In genomic region chr1:63693956-63694607, GRCh38 we compare ENCODE assay signal across 11 cellular contexts.
A peak's percentile ranks its signal among the peaks of the same experiment; 100 is the strongest.
DNase-seq lines count a peak whose midpoint lies in the region; ATAC-seq and TF ChIP-seq lines count a peak whose summit lies in the region.
"Had no signal": no experiment of that assay in that cellular context is flagged by ENCODE, and none has a peak within 500 bp of the region (broad histone marks: within the 10 kb centered on the region; RNA-seq: fewer than 3 reads in every experiment).

No MANE protein-coding gene starts in this region.

- no peak overlapping the region for H3K27ac ChIP-seq in HEK293 (ENCODE audit: extremely low read depth, low read depth, low read length)
- H3K27ac ChIP-seq in esophagus muscularis mucosa (replicated peaks in 1 of 4): no peak overlapping the region
- H3K27ac ChIP-seq: suprapubic skin had no signal

- H3K9me3 ChIP-seq in HEK293 (ENCODE audit: control insufficient read depth, insufficient read depth, low read depth, low read length) (no peaks in the 10 kb centered on the region), esophagus muscularis mucosa (no peaks in the 10 kb centered on the region)
- H3K9me3 ChIP-seq: suprapubic skin had no signal

- H3K36me3 ChIP-seq in HEK293 (ENCODE audit: control insufficient read depth in 2 of 2, insufficient read depth in 1 of 2, low read length in 2 of 2) (no peaks in the 10 kb centered on the region), esophagus muscularis mucosa (no peaks in the 10 kb centered on the region)
- H3K36me3 ChIP-seq: suprapubic skin had no signal

- no peak for TF ChIP-seq EP300 in esophagus muscularis mucosa (IDR thresholded peaks at IDR 0.05)

- intact Hi-C loops in esophagus muscularis mucosa (cut with DNase I): loop anchor here (5.0 to 10.0 kb wide), 3 partner anchors 81 to 548 kb away; partner anchors contain the start of gene ROR1

- peak; percentile 52 for ATAC-seq in GM18498 (IDR thresholded peaks at IDR 0.05; ENCODE audit: unreplicated experiment)
- no peak for ATAC-seq in GM19023 (IDR thresholded peaks at IDR 0.05; ENCODE audit: unreplicated experiment)

- CTCF ChIA-PET in HEK293 (lab: Yijun Ruan, JAX): interaction anchor here (1.0 to 4.2 kb wide), 2 partner anchors 19 to 22 kb away, joined by 3 to 42 read pairs; no protein-coding TSS in a partner anchor

- POLR2A ChIA-PET in HEK293 (lab: Yijun Ruan, JAX): no interaction called here

- H3K4me3 ChIP-seq in HEK293 (ENCODE audit: low read depth, low read length): no peak overlapping the region
- H3K4me3 ChIP-seq in NB4 (ENCODE audit: low read depth, low read length): no peak overlapping the region
- no peak overlapping the region for H3K4me3 ChIP-seq in esophagus muscularis mucosa
- H3K4me3 ChIP-seq: suprapubic skin had no signal

- no peaks in the 10 kb centered on the region for H3K27me3 ChIP-seq in esophagus muscularis mucosa
- H3K27me3 ChIP-seq: suprapubic skin had no signal

- no peaks in the 10 kb centered on the region for H3K4me1 ChIP-seq in HEK293 (ENCODE audit: control insufficient read depth, insufficient read depth, low read length)
- H3K4me1 ChIP-seq in esophagus muscularis mucosa: peaks cover 13 to 34% (median 17%) of the 10 kb centered on the region in 4 donors

- no peak for TF ChIP-seq CTCF in HEK293 (tag by site-specific recombination; IDR thresholded peaks at IDR 0.05)
- TF ChIP-seq CTCF in NB4 (IDR thresholded peaks at IDR 0.05; ENCODE audit: low read depth, low read length): no peak
- no peak for TF ChIP-seq CTCF in esophagus muscularis mucosa (IDR thresholded peaks at IDR 0.05)

- peak; percentile 18 for DNase-seq in NB4 (ENCODE audit: low read depth)
- DNase-seq in hepatic stellate cell (ENCODE audit: low spot score): peak; percentile 12
- no peak for DNase-seq in esophagus muscularis mucosa (ENCODE audit: extremely low spot score)
- DNase-seq in HUDEP-2 (lab: John Stamatoyannopoulos, UW; ENCODE audit: unreplicated experiment in 76 of 76): no peak
- no peak for DNase-seq in NCI-H2227 (lab: John Stamatoyannopoulos, UW; ENCODE audit: unreplicated experiment)
- DNase-seq: activated CD4-positive, alpha-beta T cell treated with anti-CD3 and anti-CD28 coated beads, Interleukin-2, amount 10 ng/mL, durations not matched to agents 24 days and 14 days; central memory CD4-positive, alpha-beta T cell had no signal

- TF ChIP-seq POLR2A in NB4 (IDR thresholded peaks at IDR 0.05; ENCODE audit: extremely low read depth, insufficient read length) (no peak), esophagus muscularis mucosa (IDR thresholded peaks at IDR 0.05; ENCODE audit: low read depth) (no peak)

- 89% methylated on average over 2 of the region's 2 CpGs for WGBS in esophagus muscularis mucosa

TF ChIP-seq in HEK293, 187 proteins besides CTCF, POLR2A, EP300 and RAD21:
- TF ChIP-seq ZNF585B (tag by site-specific recombination; IDR thresholded peaks at IDR 0.05) (no peak), ZBTB20 (tag by site-specific recombination; IDR thresholded peaks at IDR 0.05) (peak; percentile 60; the same call in 1 of the 2 replicates), YY1 (tag by site-specific recombination; IDR thresholded peaks at IDR 0.05) (no peak), ZNF394 (tag by site-specific recombination; IDR thresholded peaks at IDR 0.05; ENCODE audit: borderline replicate concordance) (no peak), PRDM4 (tag by site-specific recombination; IDR thresholded peaks at IDR 0.05) (no peak), ZNF404 (tag by site-specific recombination; IDR thresholded peaks at IDR 0.05) (no peak)

Comparison
In these comparisons a context has a peak if more than half of its experiments do, and no peak if none do; other contexts are left out.
1. DNase-seq: peak in NB4 (single experiment) and hepatic stellate cell (single experiment); none in esophagus muscularis mucosa (single experiment), HUDEP-2 (0 of 76) and NCI-H2227 (single experiment).